Comparison of ENCODE assay signal across 26 cellular contexts in the genomic region with DNA sequence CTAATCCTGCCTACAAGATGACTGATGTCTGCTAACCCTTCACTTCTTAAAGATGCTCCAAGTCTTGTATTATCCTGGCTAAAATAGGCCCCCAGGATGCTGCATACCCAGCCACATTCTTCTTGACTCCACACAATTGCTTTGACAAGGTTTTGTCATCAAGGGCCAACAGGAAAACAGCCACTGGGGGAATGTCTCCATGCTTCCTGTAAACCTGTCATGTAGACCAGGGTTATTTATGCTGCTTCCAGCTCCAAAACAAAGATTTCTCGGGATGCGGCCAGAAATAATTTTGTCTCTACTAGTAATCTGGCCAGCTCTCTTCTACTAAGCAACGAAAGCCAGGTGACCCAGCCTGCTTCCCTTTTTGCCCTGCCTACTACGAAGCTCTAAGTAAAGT. TPM values are rescaled to one million over a fixed set of nuclear protein-coding genes. Genes with fewer than 3 reads are reported as not detected.
DNase-seq lines count a peak whose midpoint lies in the region; ATAC-seq, FAIRE-seq and TF ChIP-seq lines count a peak whose summit lies in the region.
"Had no signal": no experiment of that assay in that cellular context is flagged by ENCODE, and none has a peak within 500 bp of the region (broad histone marks: within the 10 kb centered on the region; RNA-seq: fewer than 3 reads in every experiment).

No MANE protein-coding gene starts in this region.

- no peaks in the 10 kb centered on the region for H3K27me3 ChIP-seq in Karpas-422 (ENCODE audit: low read length)
- H3K27me3 ChIP-seq in osteoblast (ENCODE audit: insufficient read depth, low read length): no peaks in the 10 kb centered on the region
- H3K27me3 ChIP-seq in spleen (replicated peaks in 1 of 7): no peaks in the 10 kb centered on the region
- H3K27me3 ChIP-seq: colonic mucosa, left lung, SJCRH30, upper lobe of right lung had no signal

- H3K4me1 ChIP-seq in A549: peaks cover 52% of the 10 kb centered on the region
- H3K4me1 ChIP-seq in Karpas-422 (ENCODE audit: low read length): peaks cover 97% of the 10 kb centered on the region
- H3K4me1 ChIP-seq in osteoblast (ENCODE audit: insufficient read depth, low read length): peaks cover 47% of the 10 kb centered on the region
- peaks cover 0 to 22% (median 5%) of the 10 kb centered on the region in 6 donors for H3K4me1 ChIP-seq in spleen
- H3K4me1 ChIP-seq: colonic mucosa had no signal

- peak overlapping the region; percentile 73 for H3K9ac ChIP-seq in Karpas-422 (ENCODE audit: low read length)

- TF ChIP-seq CTCF in A549 (IDR thresholded peaks at IDR 0.05) (no peak), osteoblast (IDR thresholded peaks at IDR 0.05; ENCODE audit: extremely low read depth, low read depth, low read length) (no peak), spleen (IDR thresholded peaks at IDR 0.05 in 8 of 11, conservative IDR thresholded peaks at IDR 0.05 in 3 of 11) (no peak)

- H4K20me1 ChIP-seq in Karpas-422 (ENCODE audit: insufficient read depth, low read depth, low read length) (no peaks in the 10 kb centered on the region), osteoblast (ENCODE audit: insufficient read depth, low read length) (peaks cover 12% of the 10 kb centered on the region)

- intact Hi-C loops in cardiac septum (cut with DNase I): loop anchor here (5.0 kb wide), 1 partner anchor 52 kb away; the partner anchor contains the start of gene SHB
- intact Hi-C loops in spleen (cut with DNase I; ENCODE audit: low total_unique reads): no loop called here
- intact Hi-C loops in Right ventricle myocardium inferior (cut with DNase I): loop anchor here (1.0 kb wide), 1 partner anchor 17 kb away; no protein-coding TSS in a partner anchor

- no peak for TF ChIP-seq RAD21 in A549 (conservative IDR thresholded peaks at IDR 0.05 in 1 of 2, IDR thresholded peaks at IDR 0.05 in 1 of 2)

- CTCF ChIA-PET in A549 (lab: Yijun Ruan, JAX): interaction anchor here (0.9 to 6.5 kb wide), 7 partner anchors 11 to 101 kb away, joined by 3 to 73 read pairs (median 7); partner anchors contain the start of gene SHB

- POLR2A ChIA-PET in A549 (lab: Yijun Ruan, JAX): no interaction called here

- WGBS in A549 (ENCODE audit: missing lambda C conversion rate): 71% methylated on average over 4 of the region's 4 CpGs
- WGBS in spleen, 5 donors: 60 to 68% (median 62%) methylated on average over 4 of the region's 4 CpGs

- ATAC-seq in A549 (no peak), Right ventricle myocardium inferior (no peak)
- ATAC-seq: left lung; stimulated activated memory B cell treated with anti-CD40 and anti-IgM and Interleukin-4, amounts not matched to agents 10 μg/mL and 1 μg/mL and 100 μg/mL, for 72 hours; upper lobe of right lung had no signal

- no peak for TF ChIP-seq EP300 in A549 (IDR thresholded peaks at IDR 0.05)

- TF ChIP-seq POLR2A in A549 (IDR thresholded peaks at IDR 0.05; ENCODE audit: low read length) (no peak), spleen (IDR thresholded peaks at IDR 0.05) (no peak)

- H3K4me2 ChIP-seq in A549: no peak overlapping the region
- no peak overlapping the region for H3K4me2 ChIP-seq in Karpas-422 (ENCODE audit: low read depth, low read length, poor library complexity, severe bottlenecking)
- H3K4me2 ChIP-seq in osteoblast (ENCODE audit: insufficient read depth, low read length): no peak overlapping the region

- no peak for DNase-seq in A549 (ENCODE audit: low read depth in 1 of 2, low spot score in 1 of 2)
- no peak for DNase-seq in Karpas-422
- DNase-seq in dermis microvascular lymphatic vessel endothelial cell (ENCODE audit: low read depth in 2 of 2): peak; percentile 70 to 78
- DNase-seq in osteoblast (ENCODE audit: insufficient read length, low spot score, missing footprints): peak; percentile 3
- DNase-seq in middle frontal gyrus (ENCODE audit: extremely low spot score, low spot score): no peak
- DNase-seq in cardiac septum (ENCODE audit: low spot score): no peak
- DNase-seq in spleen: no peak
- DNase-seq in Right ventricle myocardium inferior (ENCODE audit: missing footprints): no peak
- DNase-seq: activated CD4-positive, alpha-beta T cell treated with anti-CD3 and anti-CD28 coated beads for 4 hours; activated CD8-positive, alpha-beta memory T cell treated with anti-CD3 and anti-CD28 coated beads for 24 hours; activated T-cell treated with anti-CD3 and anti-CD28 coated beads for 4 hours; CD4-positive, alpha-beta T cell; colonic mucosa; effector memory CD4-positive, alpha-beta T cell; erythroblast; H7; head of caudate nucleus; left lung; SJCRH30; substantia nigra; T-helper 9 cell; upper lobe of right lung had no signal

- H3K27ac ChIP-seq in A549 (peak overlapping the region; percentile 96 to 97; a peak in 3 of 6 replicates), Karpas-422 (ENCODE audit: low read length) (peak overlapping the region; percentile 99), osteoblast (ENCODE audit: low read depth, low read length) (no peak overlapping the region), spleen (no peak overlapping the region)
- H3K27ac ChIP-seq: colonic mucosa, left lung, neutrophil, SJCRH30, upper lobe of right lung had no signal

- no peaks in the 10 kb centered on the region for H3K36me3 ChIP-seq in Karpas-422 (ENCODE audit: insufficient read depth, low read length)
- peaks cover 10% of the 10 kb centered on the region for H3K36me3 ChIP-seq in osteoblast (ENCODE audit: insufficient read depth, low read length)
- H3K36me3 ChIP-seq in spleen: peaks cover 0 to 7% (median 0%) of the 10 kb centered on the region in 6 donors
- H3K36me3 ChIP-seq: neutrophil, SJCRH30 had no signal

- no peak overlapping the region for H2AFZ ChIP-seq in Karpas-422 (ENCODE audit: low read length)
- no peak overlapping the region for H2AFZ ChIP-seq in osteoblast (ENCODE audit: low read length)

- H3K4me3 ChIP-seq in A549: no peak overlapping the region
- H3K4me3 ChIP-seq in Karpas-422 (ENCODE audit: low read length): no peak overlapping the region
- H3K4me3 ChIP-seq in osteoblast (ENCODE audit: insufficient read depth, low read length): no peak overlapping the region
- no peak overlapping the region for H3K4me3 ChIP-seq in spleen
- H3K4me3 ChIP-seq: colonic mucosa, left lung, SJCRH30, upper lobe of right lung had no signal

- peaks cover 55% of the 10 kb centered on the region for H3K79me2 ChIP-seq in Karpas-422 (ENCODE audit: low read length)
- H3K79me2 ChIP-seq in osteoblast (ENCODE audit: insufficient read depth, low read length): peaks cover 38% of the 10 kb centered on the region

- no peaks in the 10 kb centered on the region for H3K9me3 ChIP-seq in A549
- no peaks in the 10 kb centered on the region for H3K9me3 ChIP-seq in Karpas-422 (ENCODE audit: low read length)
- no peaks in the 10 kb centered on the region for H3K9me3 ChIP-seq in osteoblast (ENCODE audit: low read depth, low read length)
- no peaks in the 10 kb centered on the region for H3K9me3 ChIP-seq in spleen
- H3K9me3 ChIP-seq: colonic mucosa, left lung, neutrophil, SJCRH30, upper lobe of right lung had no signal

- no peaks in the 10 kb centered on the region for H3K9me2 ChIP-seq in Karpas-422 (replicated peaks; ENCODE audit: insufficient read depth, low read length)

- FAIRE-seq in A549 (lab: Jason Lieb, UNC): no peak
- FAIRE-seq: D721Med, islet of Langerhans had no signal

TF ChIP-seq in A549, 52 proteins besides CTCF, POLR2A, EP300 and RAD21:
- no peak for TF ChIP-seq PBX3 (IDR thresholded peaks at IDR 0.05)
- no peak for TF ChIP-seq TFCP2L1 (CRISPR knock-in tag; IDR thresholded peaks at IDR 0.05)

RNA-seq across cellular contexts. Expression of gene SHB, which starts 53.8 kb away (rescaled TPM):
- polyA plus RNA-seq in A549 (2011; rRNA removed): 15.4 and 16.4 TPM in 2 replicates
- polyA plus RNA-seq in A549 (2012; cell fraction: cytosol; rRNA removed): 20.9 and 25.8 TPM in 2 replicates
- polyA plus RNA-seq in A549 (2012; cell fraction: nucleus; rRNA removed): 18.9 and 20.7 TPM in 2 replicates
- polyA plus RNA-seq in A549 (2017; fragmentation: RNase III; extraction: RNeasy Plus Mini Kit Qiagen cat#74134 plus additional on column Dnase treatment): 21.6 to 22.4 TPM (median 22.0 TPM) in 3 replicates
- polyA minus RNA-seq in A549 (2011; rRNA and poly(A)+ RNA removed): 23.8 and 23.9 TPM in 2 replicates
- 27.1 and 42.8 TPM in 2 replicates for total RNA-seq in Karpas-422 (2014; rRNA removed; shearing (Covaris generic); ENCODE audit: low replicate concordance)
- 14.1 and 19.8 TPM in 2 replicates for total RNA-seq in dermis microvascular lymphatic vessel endothelial cell
- 8.8 and 9.4 TPM in 2 replicates for total RNA-seq in osteoblast
- 39.0 TPM for total RNA-seq in cardiac septum
- total RNA-seq in spleen: 10 to 100 TPM in 3 of 7 donors, 1 to 10 TPM in 4; 5.3 to 20.5 (median 8.5) TPM
- 1 to 10 TPM; 1.2 to 4.4 (median 1.7) TPM for polyA plus RNA-seq in spleen
- 14.7 TPM for total RNA-seq in Right ventricle myocardium inferior

Comparison
In these comparisons a context has a peak if more than half of its experiments do, and no peak if none do; other contexts are left out.
1. DNase-seq: peak in dermis microvascular lymphatic vessel endothelial cell (2 of 2) and osteoblast (single experiment); none in A549 (0 of 2), Karpas-422 (single experiment), middle frontal gyrus (single experiment), cardiac septum (single experiment), spleen (single experiment) and Right ventricle myocardium inferior (single experiment).
2. H3K27ac ChIP-seq: peak in A549 (2 of 2) and Karpas-422 (single experiment); none in osteoblast (single experiment) and spleen (0 of 8).